ENCODE assay signal across 8 cellular contexts in the genomic region with DNA sequence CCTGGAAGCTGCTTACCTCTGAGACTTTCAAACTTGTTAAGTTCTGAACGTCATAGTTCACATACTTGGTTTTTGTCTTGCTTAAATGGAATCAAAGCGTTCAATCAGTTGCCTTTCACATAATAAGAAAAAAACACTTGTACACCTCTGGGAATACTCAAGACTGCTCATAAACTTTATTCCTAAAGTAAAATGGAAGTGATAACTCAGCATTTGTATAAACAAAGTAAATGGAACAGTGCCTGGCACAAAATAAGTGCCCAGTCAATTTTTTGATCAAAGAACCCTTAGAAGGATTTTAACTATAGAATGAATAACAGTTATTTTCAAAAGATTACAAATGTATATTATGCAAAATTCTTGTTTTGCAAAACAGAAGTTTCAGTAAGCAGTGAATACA. TPM values are rescaled to one million over a fixed set of nuclear protein-coding genes. Genes with fewer than 3 reads are reported as not detected.
DNase-seq lines count a peak whose midpoint lies in the region; ATAC-seq, FAIRE-seq and TF ChIP-seq lines count a peak whose summit lies in the region.

No MANE protein-coding gene starts in this region.

- H3K27me3 Mint-ChIP-seq in IgD-negative memory B cell = no peaks in the 10 kb centered on the region
- H3K27me3 Mint-ChIP-seq in central memory CD8-positive, alpha-beta T cell = no peaks in the 10 kb centered on the region

- peak overlapping the region; percentile 79 for H3K4me2 ChIP-seq in A549

- no peak for TF ChIP-seq EP300 in A549 (IDR thresholded peaks at IDR 0.05)

- WGBS in A549 (ENCODE audit: missing lambda C conversion rate) = 2% methylated on average over 2 of the region's 2 CpGs

- H3K4me3 ChIP-seq in A549 (peak overlapping the region; percentile 96), muscle layer of colon (ENCODE audit: low read depth in 1 of 2, low read length in 2 of 2) (peak overlapping the region; percentile 61 to 85)

- peak overlapping the region; percentile 86 to 99 (median 97) for H3K4me3 Mint-ChIP-seq in IgD-negative memory B cell
- peak overlapping the region; percentile 88 for H3K4me3 Mint-ChIP-seq in central memory CD8-positive, alpha-beta T cell

- peaks cover 9% of the 10 kb centered on the region for H3K36me3 ChIP-seq in muscle layer of colon (ENCODE audit: insufficient read depth, low read length)

- no peak for FAIRE-seq in A549 (lab: Jason Lieb, UNC)

- no peaks in the 10 kb centered on the region for H3K36me3 Mint-ChIP-seq in IgD-negative memory B cell
- peaks cover 29% of the 10 kb centered on the region for H3K36me3 Mint-ChIP-seq in central memory CD8-positive, alpha-beta T cell (ENCODE audit: insufficient read depth)

- CTCF ChIA-PET in A549 (lab: Yijun Ruan, JAX) = interaction anchor here (0.8 to 1.3 kb wide), 3 partner anchors 35 to 61 kb away, joined by 3 read pairs; no protein-coding TSS in a partner anchor

- POLR2A ChIA-PET in A549 (lab: Yijun Ruan, JAX) = interaction anchor here (1.2 to 1.5 kb wide), 2 partner anchors 48 to 59 kb away, joined by 3 to 5 read pairs; no protein-coding TSS in a partner anchor

- no peaks in the 10 kb centered on the region for H3K27me3 ChIP-seq in muscle layer of colon (ENCODE audit: control insufficient read depth in 1 of 2, insufficient read depth in 2 of 2, low read length in 2 of 2)

- no peak for TF ChIP-seq CTCF in A549 (IDR thresholded peaks at IDR 0.05)

- no peaks in the 10 kb centered on the region for H3K9me3 Mint-ChIP-seq in IgD-negative memory B cell
- H3K9me3 Mint-ChIP-seq in central memory CD8-positive, alpha-beta T cell = no peaks in the 10 kb centered on the region

- DNase-seq in A549 (ENCODE audit: low read depth in 1 of 2, low spot score in 1 of 2) (no peak), NCI-H345 treated with DMSO at 0.1 percent for 48 hours (lab: John Stamatoyannopoulos, UW; ENCODE audit: unreplicated experiment) (no peak), NOMO-1 treated with DMSO at 0.1 percent for 48 hours (lab: John Stamatoyannopoulos, UW; ENCODE audit: unreplicated experiment) (no peak)
- DNase-seq in central memory CD8-positive, alpha-beta T cell (ENCODE audit: low spot score in 2 of 2) = no peak
- no peak for DNase-seq in activated CD8-positive, alpha-beta memory T cell treated with anti-CD3 and anti-CD28 coated beads, Interleukin-2, amount 50 U/mL, for 4 hours

- H3K27ac ChIP-seq in A549 = peak overlapping the region; percentile 92 to 97
- H3K27ac ChIP-seq in muscle layer of colon (ENCODE audit: low read depth, low read length) = peak overlapping the region; percentile 90

- H3K27ac Mint-ChIP-seq in IgD-negative memory B cell = peak overlapping the region; percentile 82 to 99 (median 98)
- H3K27ac Mint-ChIP-seq in central memory CD8-positive, alpha-beta T cell (ENCODE audit: low read depth) = peak overlapping the region; percentile 92

- TF ChIP-seq POLR2A in A549 (IDR thresholded peaks at IDR 0.05; ENCODE audit: low read length) = no peak

- H3K9ac ChIP-seq in muscle layer of colon (ENCODE audit: low read length) = peak overlapping the region; percentile 92

- TF ChIP-seq RAD21 in A549 (conservative IDR thresholded peaks at IDR 0.05 in 1 of 2, IDR thresholded peaks at IDR 0.05 in 1 of 2) = no peak

- ATAC-seq in A549 (no peak), HG03521 (IDR thresholded peaks at IDR 0.05; ENCODE audit: unreplicated experiment) (no peak)
- ATAC-seq in central memory CD8-positive, alpha-beta T cell (replicated peaks; ENCODE audit: extremely low read depth, poor library complexity, severe bottlenecking) = no peak

- H3K4me1 ChIP-seq in A549 (peaks cover 37% of the 10 kb centered on the region; the same call in 2 of the 3 replicates), muscle layer of colon (ENCODE audit: insufficient read depth, low read length) (peaks cover 12% of the 10 kb centered on the region)

- peaks cover 19 to 36% (median 25%) of the 10 kb centered on the region in 3 donors for H3K4me1 Mint-ChIP-seq in IgD-negative memory B cell
- peaks cover 42% of the 10 kb centered on the region for H3K4me1 Mint-ChIP-seq in central memory CD8-positive, alpha-beta T cell

- H3K9me3 ChIP-seq in A549 (no peaks in the 10 kb centered on the region), muscle layer of colon (ENCODE audit: low read length) (no peaks in the 10 kb centered on the region)

TF ChIP-seq in A549, 52 proteins besides CTCF, POLR2A, EP300 and RAD21:
- TF ChIP-seq RNF2 (IDR thresholded peaks at IDR 0.05; ENCODE audit: borderline replicate concordance, low read depth) = no peak
- no peak for TF ChIP-seq FOXS1 (CRISPR knock-in tag; IDR thresholded peaks at IDR 0.05)
- no peak for TF ChIP-seq GATA3 (IDR thresholded peaks at IDR 0.05; ENCODE audit: borderline replicate concordance)
- TF ChIP-seq MAFK (IDR thresholded peaks at IDR 0.05; ENCODE audit: partially characterized antibody) = peak; percentile 55

RNA-seq across cellular contexts. Expression of a gene that starts 1.3 kb away (rescaled TPM):
- 51.5 and 66.6 TPM in 2 replicates for polyA plus RNA-seq in A549 (2011; rRNA removed)
- polyA plus RNA-seq in A549 (2012; cell fraction: cytosol; rRNA removed) = 15.3 and 16.9 TPM in 2 replicates
- 6.9 and 7.7 TPM in 2 replicates for polyA plus RNA-seq in A549 (2012; cell fraction: nucleus; rRNA removed)
- 41.2 to 43.9 TPM (median 43.2 TPM) in 3 replicates for polyA plus RNA-seq in A549 (2017; fragmentation: RNase III; extraction: RNeasy Plus Mini Kit Qiagen cat#74134 plus additional on column Dnase treatment)
- 13.4 and 14.3 TPM in 2 replicates for polyA minus RNA-seq in A549 (2011; rRNA and poly(A)+ RNA removed)
- 29.7 TPM for polyA plus RNA-seq in IgD-negative memory B cell

RNA-seq across cellular contexts. Expression of a gene that starts 14.2 kb away (rescaled TPM):
- polyA plus RNA-seq in A549 (2011; rRNA removed) (1.9 and 2.1 TPM in 2 replicates), A549 (2017; fragmentation: RNase III; extraction: RNeasy Plus Mini Kit Qiagen cat#74134 plus additional on column Dnase treatment) (2.1 to 2.8 TPM (median 2.7 TPM) in 3 replicates), IgD-negative memory B cell (1.0 TPM)
- 0.52 and 0.67 TPM in 2 replicates for polyA plus RNA-seq in A549 (2012; cell fraction: cytosol; rRNA removed)
- polyA plus RNA-seq in A549 (2012; cell fraction: nucleus; rRNA removed) = 0.29 and 0.92 TPM in 2 replicates
- polyA minus RNA-seq in A549 (2011; rRNA and poly(A)+ RNA removed) = 1.4 and 1.7 TPM in 2 replicates
